Comparison of ENCODE assay signal across 14 cellular contexts in the genomic region with DNA sequence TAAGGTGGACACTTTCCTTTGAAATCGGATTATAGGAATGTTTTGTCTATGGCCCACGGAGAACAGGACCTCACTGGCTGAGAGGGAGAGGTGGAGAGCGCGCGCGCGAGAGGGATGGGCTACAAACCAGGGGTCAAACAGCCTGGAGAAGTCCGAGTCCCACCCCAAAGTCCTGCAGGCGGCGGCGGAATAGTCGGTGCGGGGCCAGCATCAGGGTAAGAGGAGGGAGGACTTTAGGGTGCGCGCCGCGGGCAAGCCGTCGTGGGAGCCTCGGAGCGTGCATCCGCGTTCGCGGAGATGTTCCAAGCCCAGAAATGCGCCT. TPM values are rescaled to one million over a fixed set of nuclear protein-coding genes. Genes with fewer than 3 reads are reported as not detected.
DNase-seq lines count a peak whose midpoint lies in the region; FAIRE-seq and TF ChIP-seq lines count a peak whose summit lies in the region.
"Had no signal": no experiment of that assay in that cellular context is flagged by ENCODE, and none has a peak within 500 bp of the region (broad histone marks: within the 10 kb centered on the region; RNA-seq: fewer than 3 reads in every experiment).

No MANE protein-coding gene starts in this region.

- peaks cover 5 to 14% of the 10 kb centered on the region in 2 donors for H3K36me3 Mint-ChIP-seq in CD14-positive monocyte

- peaks cover 0 to 28% (median 13%) of the 10 kb centered on the region in 7 donors for H3K9me3 Mint-ChIP-seq in CD14-positive monocyte

- intact Hi-C loops in CD14-positive monocyte (cut with micrococcal nuclease), result loop anchor here in 1 of 2 donors (5.0 kb wide), 1 partner anchor 197 kb away; no protein-coding TSS in a partner anchor

- TF ChIP-seq CTCF in CD14-positive monocyte (IDR thresholded peaks at IDR 0.05) (no peak), H1 (IDR thresholded peaks at IDR 0.05; ENCODE audit: control extremely low read depth in 1 of 3, insufficient read depth in 1 of 3, low read depth in 1 of 3, low read length in 3 of 3) (no peak)

- TF ChIP-seq POLR2A in H1 (IDR thresholded peaks at IDR 0.05; ENCODE audit: control extremely low read depth in 1 of 2, low read depth in 2 of 2, low read length in 2 of 2), result no peak

- H2BK5ac ChIP-seq in H1 (ENCODE audit: low read depth, low read length) (no peak overlapping the region), neuronal stem cell (ENCODE audit: low read length) (no peak overlapping the region)

- H2AFZ ChIP-seq in H1 (ENCODE audit: low read length), result no peak overlapping the region
- H2AFZ ChIP-seq in neuronal stem cell (ENCODE audit: low read length), result peak overlapping the region; percentile 74

- H3K27me3 ChIP-seq in HAP-1 (ENCODE audit: low read depth) (peaks cover 5% of the 10 kb centered on the region; the same call in 1 of the 2 replicates), H1 (replicated peaks in 1 of 4; ENCODE audit: control insufficient read depth in 3 of 4, extremely low read depth in 1 of 4, insufficient read depth in 3 of 4, low read length in 3 of 4) (peaks cover 97 to 100% (median 100%) of the 10 kb centered on the region in 4 experiments), neuronal stem cell (ENCODE audit: control insufficient read depth in 3 of 3, insufficient read depth in 3 of 3, low read depth in 1 of 3, low read length in 3 of 3) (peaks cover 71 to 99% (median 95%) of the 10 kb centered on the region in 3 experiments)

- no peak overlapping the region for H4K5ac ChIP-seq in H1 (ENCODE audit: insufficient read length, low read depth, low read length)

- peaks cover 97 to 99% (median 98%) of the 10 kb centered on the region in 3 donors for H3K27me3 Mint-ChIP-seq in CD14-positive monocyte (ENCODE audit: low read depth in 3 of 3)

- no peak overlapping the region for H2BK12ac ChIP-seq in H1 (ENCODE audit: low read depth, low read length)
- no peak overlapping the region for H2BK12ac ChIP-seq in neuronal stem cell (ENCODE audit: low read length)

- peak overlapping the region; percentile 6 for H3K4me3 ChIP-seq in HAP-1
- H3K4me3 ChIP-seq in H1 (ENCODE audit: extremely low read depth in 1 of 4, insufficient read depth in 2 of 4, low read depth in 3 of 4, low read length in 4 of 4), result no peak overlapping the region
- H3K4me3 ChIP-seq in neuronal stem cell (ENCODE audit: low read length in 2 of 2), result no peak overlapping the region

- H3K27ac Mint-ChIP-seq in CD14-positive monocyte, result no peak overlapping the region

- peak overlapping the region; percentile 54 to 96 for H3K4me3 Mint-ChIP-seq in CD14-positive monocyte

- H2AK5ac ChIP-seq in H1 (ENCODE audit: low read depth, low read length) (no peak overlapping the region), neuronal stem cell (ENCODE audit: low read depth, low read length) (no peak overlapping the region)

- H3K4ac ChIP-seq in H1 (replicated peaks; ENCODE audit: insufficient read length, low read depth, low read length) (no peak overlapping the region), neuronal stem cell (ENCODE audit: low read length) (no peak overlapping the region)

- peaks cover 0 to 35% of the 10 kb centered on the region in 2 experiments for H4K20me1 ChIP-seq in H1 (replicated peaks in 1 of 2; ENCODE audit: control insufficient read depth in 1 of 2, insufficient read depth in 2 of 2, low read length in 2 of 2)

- H3K18ac ChIP-seq in H1 (ENCODE audit: extremely low read depth, low read length), result no peak overlapping the region; the same call in 1 of the 2 replicates
- H3K18ac ChIP-seq in neuronal stem cell (ENCODE audit: low read length), result no peak overlapping the region

- no peak for TF ChIP-seq RAD21 in H1 (IDR thresholded peaks at IDR 0.05 in 1 of 2, conservative IDR thresholded peaks at IDR 0.05 in 1 of 2; ENCODE audit: low read depth in 2 of 2, low read length in 2 of 2)

- H3K4me2 ChIP-seq in H1 (ENCODE audit: insufficient read depth in 1 of 2, low read depth in 2 of 2, low read length in 2 of 2), result no peak overlapping the region
- no peak overlapping the region for H3K4me2 ChIP-seq in neuronal stem cell (ENCODE audit: insufficient read depth, low read length, poor library complexity, severe bottlenecking)

- H3K79me1 ChIP-seq in H1 (ENCODE audit: low read depth, low read length) (no peaks in the 10 kb centered on the region), neuronal stem cell (ENCODE audit: low read depth, low read length) (peaks cover 2% of the 10 kb centered on the region)

- POLR2A ChIA-PET in H1 (lab: Charles Lee; ENCODE audit: partially characterized antibody), result interaction anchor here (1.0 kb wide), 1 partner anchor 21 kb away, joined by 3 read pairs; no protein-coding TSS in a partner anchor

- H3K23ac ChIP-seq in H1 (ENCODE audit: insufficient read length) (no peak overlapping the region), neuronal stem cell (ENCODE audit: low read depth, low read length, poor library complexity) (no peak overlapping the region)

- H4K91ac ChIP-seq in H1 (replicated peaks; ENCODE audit: insufficient read length, low read length) (no peak overlapping the region), neuronal stem cell (ENCODE audit: low read depth, low read length, poor library complexity) (no peak overlapping the region)

- H3K9ac ChIP-seq in H1 (replicated peaks in 1 of 4; ENCODE audit: extremely low read depth in 1 of 4, low read depth in 3 of 4, low read length in 3 of 4), result no peak overlapping the region
- no peak overlapping the region for H3K9ac ChIP-seq in neuronal stem cell (ENCODE audit: low read depth, low read length, poor library complexity)

- no peaks in the 10 kb centered on the region for H3K79me2 ChIP-seq in H1 (ENCODE audit: control insufficient read depth in 1 of 2, insufficient read depth in 2 of 2, low read length in 2 of 2)

- H2BK15ac ChIP-seq in H1 (ENCODE audit: low read length) (no peak overlapping the region), neuronal stem cell (ENCODE audit: low read length) (no peak overlapping the region)

- CTCF ChIA-PET in H1 (lab: Charles Lee; ENCODE audit: partially characterized antibody), result interaction anchor here (0.6 to 11.3 kb wide), 25 partner anchors 9 to 374 kb away, joined by 3 to 172 read pairs (median 5); a partner anchor contains a TSS

- no peaks in the 10 kb centered on the region for H3K23me2 ChIP-seq in H1 (ENCODE audit: low read depth, low read length)

- no peak overlapping the region for H2BK20ac ChIP-seq in H1 (ENCODE audit: low read length)

- H3K36me3 ChIP-seq in HAP-1 (replicated peaks) (no peaks in the 10 kb centered on the region), H1 (ENCODE audit: control insufficient read depth in 2 of 4, insufficient read depth in 4 of 4, low read length in 3 of 4) (peaks cover 0 to 2% (median 0%) of the 10 kb centered on the region in 4 experiments; a peak in 1 of 8 replicates), neuronal stem cell (replicated peaks in 1 of 2; ENCODE audit: control insufficient read depth in 2 of 2, insufficient read depth in 2 of 2, low read length in 2 of 2) (no peaks in the 10 kb centered on the region)

- no peak for TF ChIP-seq EP300 in H1 (IDR thresholded peaks at IDR 0.05; ENCODE audit: borderline replicate concordance in 1 of 2, low read depth in 2 of 2, low read length in 2 of 2)

- peaks cover 25% of the 10 kb centered on the region for H3K4me1 Mint-ChIP-seq in CD14-positive monocyte

- H3K27ac ChIP-seq in H1 (ENCODE audit: low read depth, low read length), result no peak overlapping the region
- no peak overlapping the region for H3K27ac ChIP-seq in neuronal stem cell (replicated peaks; ENCODE audit: low read length)

- FAIRE-seq in H1 (lab: Jason Lieb, UNC), result no peak
- FAIRE-seq: bronchial epithelial cell, D721Med had no signal

- in situ Hi-C loops in HAP-1 (cut with MboI; ENCODE audit: low sequenced_read_pairs), result loop anchor here (5.0 kb wide), 1 partner anchor 197 kb away; no protein-coding TSS in a partner anchor

- peaks cover 16% of the 10 kb centered on the region for H3K4me1 ChIP-seq in HAP-1
- peaks cover 0 to 4% (median 0%) of the 10 kb centered on the region in 4 experiments; a peak in 3 of 7 replicates for H3K4me1 ChIP-seq in H1 (replicated peaks in 1 of 4; ENCODE audit: control insufficient read depth in 3 of 4, insufficient read depth in 4 of 4, low read length in 3 of 4)
- no peaks in the 10 kb centered on the region for H3K4me1 ChIP-seq in neuronal stem cell (ENCODE audit: control insufficient read depth in 2 of 2, insufficient read depth in 1 of 2, low read depth in 1 of 2, low read length in 2 of 2)

- no peak overlapping the region for H3K56ac ChIP-seq in H1 (replicated peaks; ENCODE audit: insufficient read length, low read depth, low read length)

- H3K14ac ChIP-seq in H1 (ENCODE audit: insufficient read length), result no peak overlapping the region
- H3K14ac ChIP-seq in neuronal stem cell (ENCODE audit: low read length), result no peak overlapping the region

- H3K9me3 ChIP-seq in HAP-1 (no peaks in the 10 kb centered on the region), H1 (ENCODE audit: insufficient read depth in 2 of 2, low read depth in 1 of 2, low read length in 1 of 2) (no peaks in the 10 kb centered on the region), neuronal stem cell (replicated peaks in 1 of 2; ENCODE audit: control insufficient read depth in 2 of 2, insufficient read depth in 1 of 2, low read depth in 1 of 2, low read length in 2 of 2) (no peaks in the 10 kb centered on the region)

- no peak for DNase-seq in CD14-positive monocyte (ENCODE audit: low spot score)
- DNase-seq in HAP-1 (ENCODE audit: low spot score in 2 of 2), result peak in 1 of 2 experiments; percentile 50
- no peak for DNase-seq in H1 (ENCODE audit: low read depth in 1 of 2, low spot score in 2 of 2)
- no peak for DNase-seq in neuronal stem cell (ENCODE audit: low spot score)
- DNase-seq in ecto neural progenitor cell (ENCODE audit: low spot score), result no peak
- DNase-seq in hippocampal formation (lab: John Stamatoyannopoulos, UW), result no peak
- DNase-seq in Kasumi-1 (lab: John Stamatoyannopoulos, UW), result no peak
- DNase-seq in stimulated activated naive CD4-positive, alpha-beta T cell treated with Interleukin-2 at 50 U/mL for 16 hours (lab: John Stamatoyannopoulos, UW), result no peak
- DNase-seq: NCI-H446 treated with DMSO at 0.1 percent for 48 hours had no signal

- no peak overlapping the region for H2BK120ac ChIP-seq in H1 (replicated peaks; ENCODE audit: low read depth, low read length)
- H2BK120ac ChIP-seq in neuronal stem cell (ENCODE audit: low read depth, low read length), result no peak overlapping the region

- WGBS in H1 (ENCODE audit: extremely low coverage in 1 of 2, insufficient coverage in 1 of 2, insufficient read length in 1 of 2, insufficient replicate concordance in 2 of 2, low coverage in 1 of 2, low lambda C conversion rate in 2 of 2, missing lambda C conversion rate in 1 of 2), 2 experiments, result 13% methylated on average over 26 of the region's 26 CpGs; no CpG with 5 or more reads in 1 of the 2 experiments
- no CpG with 5 or more reads among the region's 26 CpGs for WGBS in neuronal stem cell (ENCODE audit: extremely low coverage in 2 of 2, insufficient read length in 2 of 2, insufficient replicate concordance in 1 of 2), 2 donors

- H4K8ac ChIP-seq in H1 (ENCODE audit: extremely low read depth, insufficient read depth, low read length) (no peak overlapping the region), neuronal stem cell (ENCODE audit: low read depth, low read length) (no peak overlapping the region)

RNA-seq across cellular contexts. Expression of a gene that starts 3.3 kb away (rescaled TPM):
- polyA plus RNA-seq in CD14-positive monocyte, result not detected
- total RNA-seq in H1 (2021; fragmentation: NEBNext Ultra II Directional; extraction: Animal tissue kit (Norgen Biotek cat#: 25700)), result not detected in 2 replicates
- not detected in 2 replicates for polyA plus RNA-seq in H1 (2011; rRNA removed)
- polyA plus RNA-seq in H1 (2011; cell fraction: cytosol; rRNA removed), result not detected
- polyA plus RNA-seq in H1 (2011; cell fraction: nucleus; rRNA removed), result not detected
- polyA plus RNA-seq in H1 (2012, experiment 1 of 2), result 0.09 TPM in 1 of 4 replicates, not detected in the others
- not detected for polyA plus RNA-seq in H1 (2012, experiment 2 of 2)
- not detected for polyA plus RNA-seq in H1 (2013, experiment 1 of 2)
- polyA plus RNA-seq in H1 (2013, experiment 2 of 2), result not detected
- polyA minus RNA-seq in H1 (2011; rRNA and poly(A)+ RNA removed), result not detected in 2 replicates
- polyA minus RNA-seq in H1 (2011; cell fraction: cytosol; rRNA and poly(A)+ RNA removed), result not detected
- not detected for polyA minus RNA-seq in H1 (2011; cell fraction: nucleus; rRNA and poly(A)+ RNA removed)
- not detected for polyA plus RNA-seq in neuronal stem cell (2013, experiment 1 of 2)
- polyA plus RNA-seq in neuronal stem cell (2013, experiment 2 of 2), result not detected
- total RNA-seq: bronchial epithelial cell, lung microvascular endothelial cell, progenitor cell of endocrine pancreas had no signal

RNA-seq across cellular contexts. Expression of a gene that starts 5.5 kb away (rescaled TPM):
- polyA plus RNA-seq in CD14-positive monocyte (not detected), H1 (2011; rRNA removed) (not detected in 2 replicates)
- total RNA-seq in H1 (2021; fragmentation: NEBNext Ultra II Directional; extraction: Animal tissue kit (Norgen Biotek cat#: 25700)), result not detected in 2 replicates
- not detected for polyA plus RNA-seq in H1 (2011; cell fraction: cytosol; rRNA removed)
- polyA plus RNA-seq in H1 (2011; cell fraction: nucleus; rRNA removed), result not detected
- polyA plus RNA-seq in H1 (2012, experiment 1 of 2), result not detected in 4 replicates
- not detected for polyA plus RNA-seq in H1 (2012, experiment 2 of 2)
- not detected for polyA plus RNA-seq in H1 (2013, experiment 1 of 2)
- polyA plus RNA-seq in H1 (2013, experiment 2 of 2), result not detected
- polyA minus RNA-seq in H1 (2011; rRNA and poly(A)+ RNA removed), result not detected in 2 replicates
- polyA minus RNA-seq in H1 (2011; cell fraction: cytosol; rRNA and poly(A)+ RNA removed), result not detected
- polyA minus RNA-seq in H1 (2011; cell fraction: nucleus; rRNA and poly(A)+ RNA removed), result not detected
- polyA plus RNA-seq in neuronal stem cell (2013, experiment 1 of 2), result not detected
- polyA plus RNA-seq in neuronal stem cell (2013, experiment 2 of 2), result not detected
- total RNA-seq: bronchial epithelial cell, lung microvascular endothelial cell, progenitor cell of endocrine pancreas had no signal

RNA-seq across cellular contexts. Expression of a gene that starts 20.5 kb away (rescaled TPM):
- polyA plus RNA-seq in CD14-positive monocyte (not detected), H1 (2011; rRNA removed) (not detected in 2 replicates)
- total RNA-seq in H1 (2021; fragmentation: NEBNext Ultra II Directional; extraction: Animal tissue kit (Norgen Biotek cat#: 25700)), result not detected in 2 replicates
- polyA plus RNA-seq in H1 (2011; cell fraction: cytosol; rRNA removed), result not detected
- polyA plus RNA-seq in H1 (2011; cell fraction: nucleus; rRNA removed), result not detected
- polyA plus RNA-seq in H1 (2012, experiment 1 of 2), result not detected in 4 replicates
- polyA plus RNA-seq in H1 (2012, experiment 2 of 2), result 0.20 TPM
- polyA plus RNA-seq in H1 (2013, experiment 1 of 2), result not detected
- not detected for polyA plus RNA-seq in H1 (2013, experiment 2 of 2)
- not detected in 2 replicates for polyA minus RNA-seq in H1 (2011; rRNA and poly(A)+ RNA removed)
- polyA minus RNA-seq in H1 (2011; cell fraction: cytosol; rRNA and poly(A)+ RNA removed), result not detected
- not detected for polyA minus RNA-seq in H1 (2011; cell fraction: nucleus; rRNA and poly(A)+ RNA removed)
- not detected for polyA plus RNA-seq in neuronal stem cell (2013, experiment 1 of 2)
- not detected for polyA plus RNA-seq in neuronal stem cell (2013, experiment 2 of 2)
- total RNA-seq: bronchial epithelial cell, endothelial cell of umbilical vein, lung microvascular endothelial cell, progenitor cell of endocrine pancreas had no signal

RNA-seq across cellular contexts. Expression of a gene that starts 22.7 kb away (rescaled TPM):
- not detected for polyA plus RNA-seq in CD14-positive monocyte
- not detected in 2 replicates for total RNA-seq in H1 (2021; fragmentation: NEBNext Ultra II Directional; extraction: Animal tissue kit (Norgen Biotek cat#: 25700))
- polyA plus RNA-seq in H1 (2011; rRNA removed), result not detected in 2 replicates
- not detected for polyA plus RNA-seq in H1 (2011; cell fraction: cytosol; rRNA removed)
- polyA plus RNA-seq in H1 (2011; cell fraction: nucleus; rRNA removed), result not detected
- polyA plus RNA-seq in H1 (2012, experiment 1 of 2), result not detected in 4 replicates
- polyA plus RNA-seq in H1 (2012, experiment 2 of 2), result not detected
- polyA plus RNA-seq in H1 (2013, experiment 1 of 2), result not detected
- polyA plus RNA-seq in H1 (2013, experiment 2 of 2), result not detected
- polyA minus RNA-seq in H1 (2011; rRNA and poly(A)+ RNA removed), result not detected in 2 replicates
- not detected for polyA minus RNA-seq in H1 (2011; cell fraction: cytosol; rRNA and poly(A)+ RNA removed)
- not detected for polyA minus RNA-seq in H1 (2011; cell fraction: nucleus; rRNA and poly(A)+ RNA removed)
- polyA plus RNA-seq in neuronal stem cell (2013, experiment 1 of 2), result not detected
- not detected for polyA plus RNA-seq in neuronal stem cell (2013, experiment 2 of 2)
- total RNA-seq: bronchial epithelial cell, lung microvascular endothelial cell had no signal

RNA-seq across cellular contexts. Expression of a gene that starts 27.4 kb away (rescaled TPM):
- polyA plus RNA-seq in CD14-positive monocyte (not detected), H1 (2011; rRNA removed) (not detected in 2 replicates)
- not detected in 2 replicates for total RNA-seq in H1 (2021; fragmentation: NEBNext Ultra II Directional; extraction: Animal tissue kit (Norgen Biotek cat#: 25700))
- not detected for polyA plus RNA-seq in H1 (2011; cell fraction: cytosol; rRNA removed)
- polyA plus RNA-seq in H1 (2011; cell fraction: nucleus; rRNA removed), result not detected
- polyA plus RNA-seq in H1 (2012, experiment 1 of 2), result not detected in 4 replicates
- polyA plus RNA-seq in H1 (2012, experiment 2 of 2), result not detected
- not detected for polyA plus RNA-seq in H1 (2013, experiment 1 of 2)
- polyA plus RNA-seq in H1 (2013, experiment 2 of 2), result not detected
- not detected in 2 replicates for polyA minus RNA-seq in H1 (2011; rRNA and poly(A)+ RNA removed)
- polyA minus RNA-seq in H1 (2011; cell fraction: cytosol; rRNA and poly(A)+ RNA removed), result not detected
- polyA minus RNA-seq in H1 (2011; cell fraction: nucleus; rRNA and poly(A)+ RNA removed), result not detected
- not detected for polyA plus RNA-seq in neuronal stem cell (2013, experiment 1 of 2)
- not detected for polyA plus RNA-seq in neuronal stem cell (2013, experiment 2 of 2)
- total RNA-seq: bronchial epithelial cell, endothelial cell of umbilical vein, lung microvascular endothelial cell had no signal
- polyA plus RNA-seq: endothelial cell of umbilical vein had no signal
